ENCODE assay signal across 1 cellular context in genomic region chr9:37938121-37938906, GRCh38.
TF ChIP-seq lines count a peak whose summit lies in the region.

No MANE protein-coding gene starts in this region.

TF ChIP-seq in H1, 55 proteins besides CTCF, POLR2A, EP300 and RAD21 (continued from another document):
- TF ChIP-seq, protein P1, sequence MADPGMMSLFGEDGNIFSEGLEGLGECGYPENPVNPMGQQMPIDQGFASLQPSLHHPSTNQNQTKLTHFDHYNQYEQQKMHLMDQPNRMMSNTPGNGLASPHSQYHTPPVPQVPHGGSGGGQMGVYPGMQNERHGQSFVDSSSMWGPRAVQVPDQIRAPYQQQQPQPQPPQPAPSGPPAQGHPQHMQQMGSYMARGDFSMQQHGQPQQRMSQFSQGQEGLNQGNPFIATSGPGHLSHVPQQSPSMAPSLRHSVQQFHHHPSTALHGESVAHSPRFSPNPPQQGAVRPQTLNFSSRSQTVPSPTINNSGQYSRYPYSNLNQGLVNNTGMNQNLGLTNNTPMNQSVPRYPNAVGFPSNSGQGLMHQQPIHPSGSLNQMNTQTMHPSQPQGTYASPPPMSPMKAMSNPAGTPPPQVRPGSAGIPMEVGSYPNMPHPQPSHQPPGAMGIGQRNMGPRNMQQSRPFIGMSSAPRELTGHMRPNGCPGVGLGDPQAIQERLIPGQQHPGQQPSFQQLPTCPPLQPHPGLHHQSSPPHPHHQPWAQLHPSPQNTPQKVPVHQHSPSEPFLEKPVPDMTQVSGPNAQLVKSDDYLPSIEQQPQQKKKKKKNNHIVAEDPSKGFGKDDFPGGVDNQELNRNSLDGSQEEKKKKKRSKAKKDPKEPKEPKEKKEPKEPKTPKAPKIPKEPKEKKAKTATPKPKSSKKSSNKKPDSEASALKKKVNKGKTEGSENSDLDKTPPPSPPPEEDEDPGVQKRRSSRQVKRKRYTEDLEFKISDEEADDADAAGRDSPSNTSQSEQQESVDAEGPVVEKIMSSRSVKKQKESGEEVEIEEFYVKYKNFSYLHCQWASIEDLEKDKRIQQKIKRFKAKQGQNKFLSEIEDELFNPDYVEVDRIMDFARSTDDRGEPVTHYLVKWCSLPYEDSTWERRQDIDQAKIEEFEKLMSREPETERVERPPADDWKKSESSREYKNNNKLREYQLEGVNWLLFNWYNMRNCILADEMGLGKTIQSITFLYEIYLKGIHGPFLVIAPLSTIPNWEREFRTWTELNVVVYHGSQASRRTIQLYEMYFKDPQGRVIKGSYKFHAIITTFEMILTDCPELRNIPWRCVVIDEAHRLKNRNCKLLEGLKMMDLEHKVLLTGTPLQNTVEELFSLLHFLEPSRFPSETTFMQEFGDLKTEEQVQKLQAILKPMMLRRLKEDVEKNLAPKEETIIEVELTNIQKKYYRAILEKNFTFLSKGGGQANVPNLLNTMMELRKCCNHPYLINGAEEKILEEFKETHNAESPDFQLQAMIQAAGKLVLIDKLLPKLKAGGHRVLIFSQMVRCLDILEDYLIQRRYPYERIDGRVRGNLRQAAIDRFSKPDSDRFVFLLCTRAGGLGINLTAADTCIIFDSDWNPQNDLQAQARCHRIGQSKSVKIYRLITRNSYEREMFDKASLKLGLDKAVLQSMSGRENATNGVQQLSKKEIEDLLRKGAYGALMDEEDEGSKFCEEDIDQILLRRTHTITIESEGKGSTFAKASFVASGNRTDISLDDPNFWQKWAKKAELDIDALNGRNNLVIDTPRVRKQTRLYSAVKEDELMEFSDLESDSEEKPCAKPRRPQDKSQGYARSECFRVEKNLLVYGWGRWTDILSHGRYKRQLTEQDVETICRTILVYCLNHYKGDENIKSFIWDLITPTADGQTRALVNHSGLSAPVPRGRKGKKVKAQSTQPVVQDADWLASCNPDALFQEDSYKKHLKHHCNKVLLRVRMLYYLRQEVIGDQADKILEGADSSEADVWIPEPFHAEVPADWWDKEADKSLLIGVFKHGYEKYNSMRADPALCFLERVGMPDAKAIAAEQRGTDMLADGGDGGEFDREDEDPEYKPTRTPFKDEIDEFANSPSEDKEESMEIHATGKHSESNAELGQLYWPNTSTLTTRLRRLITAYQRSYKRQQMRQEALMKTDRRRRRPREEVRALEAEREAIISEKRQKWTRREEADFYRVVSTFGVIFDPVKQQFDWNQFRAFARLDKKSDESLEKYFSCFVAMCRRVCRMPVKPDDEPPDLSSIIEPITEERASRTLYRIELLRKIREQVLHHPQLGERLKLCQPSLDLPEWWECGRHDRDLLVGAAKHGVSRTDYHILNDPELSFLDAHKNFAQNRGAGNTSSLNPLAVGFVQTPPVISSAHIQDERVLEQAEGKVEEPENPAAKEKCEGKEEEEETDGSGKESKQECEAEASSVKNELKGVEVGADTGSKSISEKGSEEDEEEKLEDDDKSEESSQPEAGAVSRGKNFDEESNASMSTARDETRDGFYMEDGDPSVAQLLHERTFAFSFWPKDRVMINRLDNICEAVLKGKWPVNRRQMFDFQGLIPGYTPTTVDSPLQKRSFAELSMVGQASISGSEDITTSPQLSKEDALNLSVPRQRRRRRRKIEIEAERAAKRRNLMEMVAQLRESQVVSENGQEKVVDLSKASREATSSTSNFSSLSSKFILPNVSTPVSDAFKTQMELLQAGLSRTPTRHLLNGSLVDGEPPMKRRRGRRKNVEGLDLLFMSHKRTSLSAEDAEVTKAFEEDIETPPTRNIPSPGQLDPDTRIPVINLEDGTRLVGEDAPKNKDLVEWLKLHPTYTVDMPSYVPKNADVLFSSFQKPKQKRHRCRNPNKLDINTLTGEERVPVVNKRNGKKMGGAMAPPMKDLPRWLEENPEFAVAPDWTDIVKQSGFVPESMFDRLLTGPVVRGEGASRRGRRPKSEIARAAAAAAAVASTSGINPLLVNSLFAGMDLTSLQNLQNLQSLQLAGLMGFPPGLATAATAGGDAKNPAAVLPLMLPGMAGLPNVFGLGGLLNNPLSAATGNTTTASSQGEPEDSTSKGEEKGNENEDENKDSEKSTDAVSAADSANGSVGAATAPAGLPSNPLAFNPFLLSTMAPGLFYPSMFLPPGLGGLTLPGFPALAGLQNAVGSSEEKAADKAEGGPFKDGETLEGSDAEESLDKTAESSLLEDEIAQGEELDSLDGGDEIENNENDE (IDR thresholded peaks at IDR 0.05; ENCODE audit: insufficient replicate concordance, low read length) = no peak
- no peak for TF ChIP-seq CREB1 (IDR thresholded peaks at IDR 0.05)
- TF ChIP-seq, protein P2, sequence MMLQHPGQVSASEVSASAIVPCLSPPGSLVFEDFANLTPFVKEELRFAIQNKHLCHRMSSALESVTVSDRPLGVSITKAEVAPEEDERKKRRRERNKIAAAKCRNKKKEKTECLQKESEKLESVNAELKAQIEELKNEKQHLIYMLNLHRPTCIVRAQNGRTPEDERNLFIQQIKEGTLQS (IDR thresholded peaks at IDR 0.05; ENCODE audit: insufficient read depth, low read depth, low read length) = no peak
- no peak for TF ChIP-seq TEAD4 (IDR thresholded peaks at IDR 0.05; ENCODE audit: low read depth, low read length)
